In genomic region chr11:64057890-64058289, GRCh38 we compare ENCODE assay signal across 22 cellular contexts. TPM values are rescaled to one million over a fixed set of nuclear protein-coding genes. Genes with fewer than 3 reads are reported as not detected.
"Had no signal": no experiment of that assay in that cellular context is flagged by ENCODE, and none has a peak within 500 bp of the region (broad histone marks: within the 10 kb centered on the region; RNA-seq: fewer than 3 reads in every experiment).

No MANE protein-coding gene starts in this region.

- H3K9me3 ChIP-seq: gastroesophageal sphincter, suprapubic skin, transverse colon, uterus had no signal

- H3K36me3 ChIP-seq: gastroesophageal sphincter, neural progenitor cell, suprapubic skin, transverse colon, uterus had no signal

- H3K27ac ChIP-seq: epithelial cell of prostate, neural progenitor cell, suprapubic skin, uterus had no signal

- H3K4me1 ChIP-seq: uterus had no signal

- H3K27me3 ChIP-seq: uterus had no signal

- DNase-seq: activated CD4-positive, alpha-beta T cell treated with anti-CD3 and anti-CD28 coated beads, Interleukin-2, amount 10 ng/mL, durations not matched to agents 7 days and 5 days; activated CD4-positive, CD25-positive, alpha-beta regulatory T cell treated with anti-CD3 and anti-CD28 coated beads, Interleukin-2, amount 50 U/mL, for 72 hours; activated CD8-positive, alpha-beta memory T cell treated with anti-CD3 and anti-CD28 coated beads, Interleukin-2, amount 10 ng/mL, durations not matched to agents 7 days and 5 days; activated CD8-positive, alpha-beta T cell treated with anti-CD3 and anti-CD28 coated beads for 36 hours; activated gamma-delta T cell; activated T-cell treated with anti-CD3 and anti-CD28 coated beads for 4 hours; aorta; cortex of kidney; islet precursor cell; naive thymus-derived CD8-positive, alpha-beta T cell; stimulated activated CD4-positive, alpha-beta T cell treated with anti-CD3 and anti-CD28 coated beads, Interleukin-12 subunit alpha, Interleukin-12 subunit beta, amount 100 ng/mL, for 4 hours; stimulated activated naive CD8-positive, alpha-beta T cell treated with anti-CD3 and anti-CD28 coated beads, Interleukin-15, amount 100 ng/mL, for 72 hours; uterus had no signal

- ATAC-seq: activated CD8-positive, alpha-beta memory T cell treated with anti-CD3 and anti-CD28 coated beads, Interleukin-2, amount 10 ng/mL, durations not matched to agents 7 days and 5 days; activated CD8-positive, alpha-beta T cell treated with anti-CD3 and anti-CD28 coated beads for 36 hours; gastroesophageal sphincter; naive thymus-derived CD8-positive, alpha-beta T cell; stimulated activated naive CD8-positive, alpha-beta T cell treated with anti-CD3 and anti-CD28 coated beads, Interleukin-15, amount 100 ng/mL, for 72 hours had no signal

- H3K4me3 ChIP-seq: gastroesophageal sphincter, lung, neural progenitor cell, suprapubic skin, transverse colon, uterus had no signal

RNA-seq across cellular contexts. Expression of gene FLRT1, which starts 22.2 kb away (rescaled TPM):
- total RNA-seq: activated CD4-positive, alpha-beta T cell treated with anti-CD3 and anti-CD28 coated beads, Interleukin-2, amount 10 ng/mL, durations not matched to agents 7 days and 5 days; activated CD8-positive, alpha-beta memory T cell treated with anti-CD3 and anti-CD28 coated beads, Interleukin-2, amount 10 ng/mL, durations not matched to agents 7 days and 5 days; activated CD8-positive, alpha-beta T cell treated with anti-CD3 and anti-CD28 coated beads for 36 hours; activated T-helper 1 cell treated with anti-CD3 and anti-CD28 coated beads, Interleukin-12 subunit alpha, Interleukin-12 subunit beta, Interleukin-2, Interleukin-4 antibody, amounts not matched to agents 30 ng/mL and 10 ng/mL and 1 ng/mL, durations not matched to agents 14 hours and 24 hours and 36 hours; mesenteric fat pad; naive thymus-derived CD8-positive, alpha-beta T cell; suprapubic skin; T-helper 2 cell treated with Interferon-gamma antibody and Interleukin-4, amounts not matched to agents 100 ng/mL and 5 ng/mL, for 36 hours had no signal
- polyA plus RNA-seq: aorta; naive thymus-derived CD8-positive, alpha-beta T cell had no signal
